7 cellular contexts compared by ENCODE assay signal in the genomic region with DNA sequence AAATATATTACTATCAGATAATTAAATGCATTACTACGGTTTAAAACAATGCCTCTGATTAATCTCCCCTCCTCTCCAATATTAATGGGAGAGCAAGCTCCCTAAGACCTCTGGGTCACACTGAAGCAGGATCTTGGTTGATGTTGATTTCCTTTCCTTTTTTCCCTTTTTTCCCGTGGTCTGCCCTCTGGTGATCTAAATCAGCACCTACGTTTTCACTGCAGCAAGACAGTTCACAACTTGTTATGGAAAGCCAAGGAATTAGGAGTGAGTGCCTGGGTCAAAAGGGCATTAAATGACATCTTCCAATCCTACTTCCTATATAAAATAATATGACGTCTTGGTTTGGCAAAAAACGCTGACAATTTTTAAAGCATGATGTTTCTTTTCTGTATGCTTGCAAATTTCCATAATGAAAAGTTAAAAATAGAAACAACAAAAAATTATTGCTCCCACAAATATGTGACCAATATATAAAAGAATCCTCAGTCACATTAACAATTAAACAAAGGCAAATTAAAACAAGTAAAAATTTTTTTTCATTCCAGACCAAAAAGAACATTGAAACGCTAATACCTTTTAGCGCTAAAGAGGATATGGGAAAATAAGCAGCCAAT. TPM values are rescaled to one million over a fixed set of nuclear protein-coding genes. Genes with fewer than 3 reads are reported as not detected.
DNase-seq lines count a peak whose midpoint lies in the region; ATAC-seq, FAIRE-seq and TF ChIP-seq lines count a peak whose summit lies in the region.

No MANE protein-coding gene starts in this region.

- H3K9me3 ChIP-seq in endodermal cell (ENCODE audit: control insufficient read depth, low read length) (no peaks in the 10 kb centered on the region), Peyer's patch (no peaks in the 10 kb centered on the region)

- no peak overlapping the region for H3K27ac Mint-ChIP-seq in endodermal cell
- H3K27ac Mint-ChIP-seq in activated CD4-positive, alpha-beta memory T cell treated with anti-CD3 and anti-CD28 coated beads, Interleukin-2, amount 10 ng/mL, durations not matched to agents 7 days and 5 days: no peak overlapping the region

- H3K27me3 ChIP-seq in endodermal cell (ENCODE audit: control insufficient read depth, insufficient read depth, low read length, poor library complexity, severe bottlenecking): no peaks in the 10 kb centered on the region
- no peaks in the 10 kb centered on the region for H3K27me3 ChIP-seq in Peyer's patch

- H3K36me3 ChIP-seq in endodermal cell (ENCODE audit: control insufficient read depth, insufficient read depth, low read length) (no peaks in the 10 kb centered on the region), Peyer's patch (no peaks in the 10 kb centered on the region)

- POLR2A ChIA-PET in activated CD4-positive, alpha-beta memory T cell treated with anti-CD3 and anti-CD28 coated beads, Interleukin-2, amount 10 ng/mL, durations not matched to agents 7 days and 5 days (lab: Charles Lee): no interaction called here

- peak; percentile 87 for FAIRE-seq in H54 (lab: Jason Lieb, UNC)

- no peaks in the 10 kb centered on the region for H3K36me3 Mint-ChIP-seq in endodermal cell (ENCODE audit: low read depth)
- no peaks in the 10 kb centered on the region for H3K36me3 Mint-ChIP-seq in activated CD4-positive, alpha-beta memory T cell treated with anti-CD3 and anti-CD28 coated beads, Interleukin-2, amount 10 ng/mL, durations not matched to agents 7 days and 5 days (ENCODE audit: low read depth)

- no peak overlapping the region for H3K4me3 Mint-ChIP-seq in endodermal cell
- no peak overlapping the region for H3K4me3 Mint-ChIP-seq in activated CD4-positive, alpha-beta memory T cell treated with anti-CD3 and anti-CD28 coated beads, Interleukin-2, amount 10 ng/mL, durations not matched to agents 7 days and 5 days

- 0 to 42% methylated on average over 2 to 7 of the region's 7 CpGs for WGBS in endodermal cell (ENCODE audit: insufficient coverage in 1 of 2, insufficient read length in 1 of 2), 2 experiments

- TF ChIP-seq POLR2A in H54 (IDR thresholded peaks at IDR 0.05; ENCODE audit: low read depth, low read length) (no peak), Peyer's patch (IDR thresholded peaks at IDR 0.05) (no peak)

- TF ChIP-seq CTCF in endodermal cell (conservative IDR thresholded peaks at IDR 0.05) (peak; percentile 79), Peyer's patch (IDR thresholded peaks at IDR 0.05) (peak in 1 of 6 experiments; percentile 25)

- H3K9ac ChIP-seq in endodermal cell (ENCODE audit: extremely low read depth, low read length, poor library complexity, severe bottlenecking): no peak overlapping the region

- no peak overlapping the region for H3K4me3 ChIP-seq in endodermal cell (ENCODE audit: low read length)
- H3K4me3 ChIP-seq in Peyer's patch: no peak overlapping the region

- ATAC-seq in GM19452 (IDR thresholded peaks at IDR 0.05; ENCODE audit: unreplicated experiment): no peak

- no peaks in the 10 kb centered on the region for H3K9me3 Mint-ChIP-seq in endodermal cell
- H3K9me3 Mint-ChIP-seq in activated CD4-positive, alpha-beta memory T cell treated with anti-CD3 and anti-CD28 coated beads, Interleukin-2, amount 10 ng/mL, durations not matched to agents 7 days and 5 days: no peaks in the 10 kb centered on the region

- H3K27me3 Mint-ChIP-seq in endodermal cell (ENCODE audit: insufficient read depth): peaks cover 2% of the 10 kb centered on the region
- H3K27me3 Mint-ChIP-seq in activated CD4-positive, alpha-beta memory T cell treated with anti-CD3 and anti-CD28 coated beads, Interleukin-2, amount 10 ng/mL, durations not matched to agents 7 days and 5 days: no peaks in the 10 kb centered on the region

- H3K4me1 ChIP-seq in endodermal cell (ENCODE audit: control insufficient read depth, insufficient read depth, low read length): no peaks in the 10 kb centered on the region
- no peaks in the 10 kb centered on the region for H3K4me1 ChIP-seq in Peyer's patch

- no peaks in the 10 kb centered on the region for H3K4me1 Mint-ChIP-seq in endodermal cell
- H3K4me1 Mint-ChIP-seq in activated CD4-positive, alpha-beta memory T cell treated with anti-CD3 and anti-CD28 coated beads, Interleukin-2, amount 10 ng/mL, durations not matched to agents 7 days and 5 days: no peaks in the 10 kb centered on the region

- CTCF ChIA-PET in activated CD4-positive, alpha-beta memory T cell treated with anti-CD3 and anti-CD28 coated beads, Interleukin-2, amount 10 ng/mL, durations not matched to agents 7 days and 5 days (lab: Charles Lee): no interaction called here

- DNase-seq in H54 (ENCODE audit: insufficient read length, low spot score) (peak; percentile 7), NCI-H2227 treated with DMSO at 0.1 percent for 48 hours (lab: John Stamatoyannopoulos, UW) (peak; percentile 46), endodermal cell (peak; percentile 72), putamen (ENCODE audit: low spot score) (peak; percentile 47), Peyer's patch (no peak)
- DNase-seq in activated CD4-positive, alpha-beta memory T cell treated with anti-CD3 and anti-CD28 coated beads, Interleukin-2, amount 10 ng/mL, durations not matched to agents 7 days and 5 days: no peak

- H3K27ac ChIP-seq in endodermal cell (ENCODE audit: low read depth, low read length): no peak overlapping the region
- H3K27ac ChIP-seq in Peyer's patch: no peak overlapping the region

RNA-seq across cellular contexts. Expression of a gene that starts 7.9 kb away (rescaled TPM):
- total RNA-seq in endodermal cell (10 to 100 TPM; 35.7 to 50.1 TPM), Peyer's patch (10 to 100 TPM in 1 of 4 donors, 1 to 10 TPM in 3; 8.8 to 55.3 (median 10.0) TPM)
- polyA plus RNA-seq in endodermal cell (2013, experiment 1 of 2): 46.7 TPM
- 53.9 TPM for polyA plus RNA-seq in endodermal cell (2013, experiment 2 of 2)
- 10 to 100 TPM; 29.5 to 31.8 TPM for total RNA-seq in activated CD4-positive, alpha-beta memory T cell treated with anti-CD3 and anti-CD28 coated beads, Interleukin-2, amount 10 ng/mL, durations not matched to agents 7 days and 5 days

Comparison
In these comparisons a context has a peak if more than half of its experiments do, and no peak if none do; other contexts are left out.
1. DNase-seq: peak in H54 (single experiment), NCI-H2227 treated with DMSO at 0.1 percent for 48 hours (single experiment), endodermal cell (single experiment) and putamen (single experiment); none in activated CD4-positive, alpha-beta memory T cell treated with anti-CD3 and anti-CD28 coated beads, Interleukin-2, amount 10 ng/mL, durations not matched to agents 7 days and 5 days (single experiment) and Peyer's patch (0 of 3).